Comparison of ENCODE assay signal across 12 cellular contexts in the genomic region with DNA sequence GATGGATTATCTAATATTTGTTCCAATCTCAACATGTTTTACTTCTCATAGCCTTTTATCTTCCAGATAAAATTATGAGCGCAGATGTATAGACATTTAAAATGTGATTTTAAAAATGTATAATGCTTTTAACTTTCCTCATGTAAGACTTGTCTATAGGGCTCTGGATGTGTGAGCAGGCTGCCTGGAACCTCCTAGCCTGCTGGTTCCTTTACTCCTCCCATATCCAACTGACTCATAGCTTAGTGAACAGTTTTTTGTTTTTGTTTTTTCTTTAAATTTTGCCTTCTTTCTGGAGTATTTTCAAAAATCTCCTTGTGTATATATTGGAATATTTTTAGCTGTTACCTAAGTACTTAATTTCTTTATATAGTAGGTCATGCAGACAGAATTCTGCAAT.
"Had no signal": no experiment of that assay in that cellular context is flagged by ENCODE, and none has a peak within 500 bp of the region (broad histone marks: within the 10 kb centered on the region; RNA-seq: fewer than 3 reads in every experiment).

No MANE protein-coding gene starts in this region.

- H3K27ac ChIP-seq: esophagus muscularis mucosa, hepatocyte, skin epidermis, transverse colon had no signal

- H3K27me3 ChIP-seq: esophagus muscularis mucosa, hepatocyte, transverse colon had no signal

- H3K4me2 ChIP-seq: hepatocyte had no signal

- H3K4me3 ChIP-seq: esophagus muscularis mucosa, hepatocyte, skin epidermis, transverse colon had no signal

- H3K27ac Mint-ChIP-seq: activated CD4-positive, alpha-beta T cell treated with anti-CD3 and anti-CD28 coated beads, Interleukin-2, amount 10 ng/mL, durations not matched to agents 7 days and 5 days; activated naive CD4-positive, alpha-beta T cell treated with anti-CD3 and anti-CD28 coated beads, Interleukin-2, amount 50 U/mL, for 24 hours; stimulated activated naive B cell treated with anti-CD40 and anti-IgM and Interleukin-4, amounts not matched to agents 10 μg/mL and 1 μg/mL and 100 μg/mL, for 72 hours; T-helper 17 cell had no signal

- DNase-seq: activated CD4-positive, alpha-beta T cell treated with anti-CD3 and anti-CD28 coated beads, Interleukin-2, amount 10 ng/mL, durations not matched to agents 7 days and 5 days; activated CD4-positive, CD25-positive, alpha-beta regulatory T cell; activated T-cell treated with anti-CD3 and anti-CD28 coated beads for 4 hours; amniotic stem cell; stimulated activated naive B cell treated with anti-CD40 and anti-IgM and Interleukin-4, amounts not matched to agents 10 μg/mL and 1 μg/mL and 100 μg/mL, for 72 hours; substantia nigra; T-helper 17 cell; transverse colon had no signal

- H3K9me3 ChIP-seq: esophagus muscularis mucosa, transverse colon had no signal

- H3K4me3 Mint-ChIP-seq: activated CD4-positive, alpha-beta T cell treated with anti-CD3 and anti-CD28 coated beads, Interleukin-2, amount 10 ng/mL, durations not matched to agents 7 days and 5 days; activated naive CD4-positive, alpha-beta T cell treated with anti-CD3 and anti-CD28 coated beads, Interleukin-2, amount 50 U/mL, for 24 hours; stimulated activated naive B cell treated with anti-CD40 and anti-IgM and Interleukin-4, amounts not matched to agents 10 μg/mL and 1 μg/mL and 100 μg/mL, for 72 hours; T-helper 17 cell had no signal

- H3K9me3 Mint-ChIP-seq: activated CD4-positive, alpha-beta T cell treated with anti-CD3 and anti-CD28 coated beads, Interleukin-2, amount 10 ng/mL, durations not matched to agents 7 days and 5 days; activated naive CD4-positive, alpha-beta T cell treated with anti-CD3 and anti-CD28 coated beads, Interleukin-2, amount 50 U/mL, for 24 hours; stimulated activated naive B cell treated with anti-CD40 and anti-IgM and Interleukin-4, amounts not matched to agents 10 μg/mL and 1 μg/mL and 100 μg/mL, for 72 hours had no signal

- H2AFZ ChIP-seq: hepatocyte had no signal

- H3K4me1 Mint-ChIP-seq: activated CD4-positive, alpha-beta T cell treated with anti-CD3 and anti-CD28 coated beads, Interleukin-2, amount 10 ng/mL, durations not matched to agents 7 days and 5 days; activated naive CD4-positive, alpha-beta T cell treated with anti-CD3 and anti-CD28 coated beads, Interleukin-2, amount 50 U/mL, for 24 hours; stimulated activated naive B cell treated with anti-CD40 and anti-IgM and Interleukin-4, amounts not matched to agents 10 μg/mL and 1 μg/mL and 100 μg/mL, for 72 hours; T-helper 17 cell had no signal

- H3K36me3 ChIP-seq: esophagus muscularis mucosa, transverse colon had no signal

- H3K36me3 Mint-ChIP-seq: activated naive CD4-positive, alpha-beta T cell treated with anti-CD3 and anti-CD28 coated beads, Interleukin-2, amount 50 U/mL, for 24 hours; stimulated activated naive B cell treated with anti-CD40 and anti-IgM and Interleukin-4, amounts not matched to agents 10 μg/mL and 1 μg/mL and 100 μg/mL, for 72 hours had no signal

- H3K27me3 Mint-ChIP-seq: activated CD4-positive, alpha-beta T cell treated with anti-CD3 and anti-CD28 coated beads, Interleukin-2, amount 10 ng/mL, durations not matched to agents 7 days and 5 days; activated naive CD4-positive, alpha-beta T cell treated with anti-CD3 and anti-CD28 coated beads, Interleukin-2, amount 50 U/mL, for 24 hours; stimulated activated naive B cell treated with anti-CD40 and anti-IgM and Interleukin-4, amounts not matched to agents 10 μg/mL and 1 μg/mL and 100 μg/mL, for 72 hours; T-helper 17 cell had no signal
